In genomic region chr5:5978501-5979361, GRCh38 we compare ENCODE assay signal across 2 cellular contexts.
TF ChIP-seq lines count a peak whose summit lies in the region.

No MANE protein-coding gene starts in this region.

TF ChIP-seq in H1, 55 proteins besides CTCF, POLR2A, EP300 and RAD21:
- no peak for TF ChIP-seq CEBPB (IDR thresholded peaks at IDR 0.05; ENCODE audit: low read depth, low read length)
- TF ChIP-seq TCF12 (IDR thresholded peaks at IDR 0.05; ENCODE audit: low read depth, low read length) = no peak
- no peak for TF ChIP-seq PHF8 (conservative IDR thresholded peaks at IDR 0.05; ENCODE audit: low read depth, low read length)
- no peak for TF ChIP-seq KDM4A (IDR thresholded peaks at IDR 0.05; ENCODE audit: low read depth, low read length, severe bottlenecking)
- no peak for TF ChIP-seq GTF2F1 (IDR thresholded peaks at IDR 0.05; ENCODE audit: borderline replicate concordance, low read depth, low read length)
- TF ChIP-seq BACH1 (IDR thresholded peaks at IDR 0.05; ENCODE audit: low read length) = no peak
- no peak for TF ChIP-seq RBBP5 (IDR thresholded peaks at IDR 0.05; ENCODE audit: borderline replicate concordance, low read depth, low read length)
- TF ChIP-seq RFX5 (IDR thresholded peaks at IDR 0.05; ENCODE audit: borderline replicate concordance, low read depth, low read length) = no peak
- no peak for TF ChIP-seq RXRA (IDR thresholded peaks at IDR 0.05; ENCODE audit: insufficient read depth, low read depth, low read length)
- TF ChIP-seq SP1 (IDR thresholded peaks at IDR 0.05; ENCODE audit: low read depth, low read length) = no peak
- TF ChIP-seq POU5F1 (IDR thresholded peaks at IDR 0.05; ENCODE audit: low read depth, low read length) = no peak
- TF ChIP-seq BCL11A (IDR thresholded peaks at IDR 0.05; ENCODE audit: low read depth in 2 of 2, low read length in 2 of 2) = no peak
- no peak for TF ChIP-seq ASH2L (IDR thresholded peaks at IDR 0.05; ENCODE audit: low read length)
- no peak for TF ChIP-seq CHD7 (IDR thresholded peaks at IDR 0.05; ENCODE audit: insufficient replicate concordance, low read length)
- no peak for TF ChIP-seq FOSL1 (IDR thresholded peaks at IDR 0.05; ENCODE audit: insufficient read depth, low read depth, low read length)

TF ChIP-seq in SK-N-SH, 30 proteins besides CTCF, POLR2A, EP300 and RAD21:
- TF ChIP-seq CHD2 (IDR thresholded peaks at IDR 0.05; ENCODE audit: low read length, partially characterized antibody) = no peak
TF ChIP-seq in SK-N-SH: peak in this region for 0.
